Comparison of ENCODE assay signal across 1 cellular context in the genomic region with DNA sequence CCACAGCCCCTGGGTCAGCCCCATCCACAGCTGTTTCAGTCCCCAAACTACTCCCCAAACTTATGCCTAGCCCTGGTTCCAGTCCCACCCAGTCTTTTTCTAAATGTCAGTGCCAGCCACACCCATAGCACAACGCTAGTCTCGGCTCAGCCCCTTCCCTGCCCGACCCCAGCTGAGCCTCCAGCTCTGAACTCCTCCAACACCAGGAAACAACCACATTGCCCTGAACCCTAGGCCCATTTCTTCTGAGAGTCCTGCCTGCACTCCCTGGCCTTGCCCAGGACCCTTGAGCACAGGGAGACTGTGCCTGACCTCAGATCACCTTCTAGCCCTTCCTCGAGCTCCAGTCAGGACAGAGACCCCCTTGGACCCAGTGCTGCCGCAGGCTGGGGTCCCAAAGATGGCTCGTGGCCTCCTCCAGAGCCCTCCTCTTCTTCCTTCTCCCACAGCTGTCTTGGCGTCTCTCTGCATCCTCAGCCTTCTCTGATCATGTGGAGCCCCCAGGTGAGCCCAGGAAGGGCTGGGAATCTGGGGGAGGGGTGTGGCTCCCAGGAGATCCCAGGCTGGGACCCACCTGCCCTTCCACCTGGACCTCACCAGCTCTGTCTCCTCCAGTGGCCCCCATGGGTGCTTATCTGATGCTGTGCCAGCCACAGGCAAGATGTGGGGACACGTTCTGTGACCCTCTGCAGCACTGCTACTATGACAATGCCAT.
TF ChIP-seq lines count a peak whose summit lies in the region.

No MANE protein-coding gene starts in this region.

TF ChIP-seq in K562, 482 proteins besides CTCF, POLR2A, EP300 and RAD21 (continues in another document):
- TF ChIP-seq POLR3A (IDR thresholded peaks at IDR 0.05; ENCODE audit: borderline replicate concordance, extremely low read depth, insufficient read depth, insufficient read length): no peak
- TF ChIP-seq ZBTB9 (CRISPR knock-in tag; IDR thresholded peaks at IDR 0.05): 0 out of 2 replicates have a peak, but pooled peaks have one; percentile 30
- no peak for TF ChIP-seq ZBTB33 (CRISPR knock-in tag; IDR thresholded peaks at IDR 0.05)
- no peak for TF ChIP-seq YY1 (IDR thresholded peaks at IDR 0.05; ENCODE audit: borderline replicate concordance in 1 of 3, control insufficient read depth in 1 of 3, extremely low read depth in 1 of 3, insufficient read depth in 3 of 3, insufficient read length in 1 of 3, insufficient replicate concordance in 2 of 3, low read depth in 1 of 3, low read length in 2 of 3)
- no peak for TF ChIP-seq MCM3 (IDR thresholded peaks at IDR 0.05)
- peak; percentile 51 for TF ChIP-seq KDM5B (IDR thresholded peaks at IDR 0.05; ENCODE audit: insufficient replicate concordance, low read depth, low read length)
- TF ChIP-seq OTX1 (CRISPR knock-in tag; IDR thresholded peaks at IDR 0.05): peak; percentile 97
- no peak for TF ChIP-seq HSF4 (CRISPR knock-in tag; IDR thresholded peaks at IDR 0.05; ENCODE audit: borderline replicate concordance)
- no peak for TF ChIP-seq EHMT2 (IDR thresholded peaks at IDR 0.05)
- no peak for TF ChIP-seq ATF1 (CRISPR knock-in tag; IDR thresholded peaks at IDR 0.05)
- TF ChIP-seq ATF1 (tag; IDR thresholded peaks at IDR 0.05): no peak
- no peak for TF ChIP-seq HDAC3 (IDR thresholded peaks at IDR 0.05; ENCODE audit: borderline replicate concordance, partially characterized antibody)
- TF ChIP-seq ZNF239 (CRISPR knock-in tag; IDR thresholded peaks at IDR 0.05): no peak
- TF ChIP-seq ZNF57 (CRISPR knock-in tag; IDR thresholded peaks at IDR 0.05): no peak
- TF ChIP-seq XRCC4 (IDR thresholded peaks at IDR 0.05; ENCODE audit: extremely low read depth, insufficient read depth, insufficient read length): no peak
- no peak for TF ChIP-seq ZNF431 (CRISPR knock-in tag; IDR thresholded peaks at IDR 0.05)
- TF ChIP-seq ZNF583 (CRISPR knock-in tag; IDR thresholded peaks at IDR 0.05): 0 out of 2 replicates have a peak, but pooled peaks have one; percentile 35
- TF ChIP-seq SMAD3 (CRISPR knock-in tag; conservative IDR thresholded peaks at IDR 0.05): no peak
- no peak for TF ChIP-seq USF1 (CRISPR knock-in tag; IDR thresholded peaks at IDR 0.05)
- no peak for TF ChIP-seq CHCHD3 (CRISPR knock-in tag; IDR thresholded peaks at IDR 0.05)
- no peak for TF ChIP-seq KHSRP (IDR thresholded peaks at IDR 0.05)
- no peak for TF ChIP-seq DDX20 (tag; IDR thresholded peaks at IDR 0.05; ENCODE audit: low read depth)
- TF ChIP-seq ZNF277 (CRISPR knock-in tag; IDR thresholded peaks at IDR 0.05; ENCODE audit: borderline replicate concordance): no peak
- peak; percentile 93 for TF ChIP-seq ELF4 (CRISPR knock-in tag; IDR thresholded peaks at IDR 0.05)
- TF ChIP-seq ETV6 (IDR thresholded peaks at IDR 0.05; ENCODE audit: borderline replicate concordance in 1 of 2, low read depth in 2 of 2, low read length in 1 of 2): no peak
- no peak for TF ChIP-seq ETV6 (CRISPR knock-in tag; IDR thresholded peaks at IDR 0.05; ENCODE audit: borderline replicate concordance)
- no peak for TF ChIP-seq PTRF (tag; IDR thresholded peaks at IDR 0.05)
- TF ChIP-seq ZFX (CRISPR knock-in tag; IDR thresholded peaks at IDR 0.05): peak; percentile 45
- TF ChIP-seq CXXC5 (CRISPR knock-in tag; IDR thresholded peaks at IDR 0.05): no peak
- TF ChIP-seq PTTG1 (tag; IDR thresholded peaks at IDR 0.05; ENCODE audit: low read depth): no peak
- TF ChIP-seq ZKSCAN1 (IDR thresholded peaks at IDR 0.05; ENCODE audit: low read depth, low read length): no peak
- no peak for TF ChIP-seq POLR2H (tag; IDR thresholded peaks at IDR 0.05; ENCODE audit: low read depth)
- TF ChIP-seq, protein P1, sequence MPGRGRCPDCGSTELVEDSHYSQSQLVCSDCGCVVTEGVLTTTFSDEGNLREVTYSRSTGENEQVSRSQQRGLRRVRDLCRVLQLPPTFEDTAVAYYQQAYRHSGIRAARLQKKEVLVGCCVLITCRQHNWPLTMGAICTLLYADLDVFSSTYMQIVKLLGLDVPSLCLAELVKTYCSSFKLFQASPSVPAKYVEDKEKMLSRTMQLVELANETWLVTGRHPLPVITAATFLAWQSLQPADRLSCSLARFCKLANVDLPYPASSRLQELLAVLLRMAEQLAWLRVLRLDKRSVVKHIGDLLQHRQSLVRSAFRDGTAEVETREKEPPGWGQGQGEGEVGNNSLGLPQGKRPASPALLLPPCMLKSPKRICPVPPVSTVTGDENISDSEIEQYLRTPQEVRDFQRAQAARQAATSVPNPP (IDR thresholded peaks at IDR 0.05; ENCODE audit: borderline replicate concordance, insufficient read depth, insufficient read length): no peak
- TF ChIP-seq, protein P2, sequence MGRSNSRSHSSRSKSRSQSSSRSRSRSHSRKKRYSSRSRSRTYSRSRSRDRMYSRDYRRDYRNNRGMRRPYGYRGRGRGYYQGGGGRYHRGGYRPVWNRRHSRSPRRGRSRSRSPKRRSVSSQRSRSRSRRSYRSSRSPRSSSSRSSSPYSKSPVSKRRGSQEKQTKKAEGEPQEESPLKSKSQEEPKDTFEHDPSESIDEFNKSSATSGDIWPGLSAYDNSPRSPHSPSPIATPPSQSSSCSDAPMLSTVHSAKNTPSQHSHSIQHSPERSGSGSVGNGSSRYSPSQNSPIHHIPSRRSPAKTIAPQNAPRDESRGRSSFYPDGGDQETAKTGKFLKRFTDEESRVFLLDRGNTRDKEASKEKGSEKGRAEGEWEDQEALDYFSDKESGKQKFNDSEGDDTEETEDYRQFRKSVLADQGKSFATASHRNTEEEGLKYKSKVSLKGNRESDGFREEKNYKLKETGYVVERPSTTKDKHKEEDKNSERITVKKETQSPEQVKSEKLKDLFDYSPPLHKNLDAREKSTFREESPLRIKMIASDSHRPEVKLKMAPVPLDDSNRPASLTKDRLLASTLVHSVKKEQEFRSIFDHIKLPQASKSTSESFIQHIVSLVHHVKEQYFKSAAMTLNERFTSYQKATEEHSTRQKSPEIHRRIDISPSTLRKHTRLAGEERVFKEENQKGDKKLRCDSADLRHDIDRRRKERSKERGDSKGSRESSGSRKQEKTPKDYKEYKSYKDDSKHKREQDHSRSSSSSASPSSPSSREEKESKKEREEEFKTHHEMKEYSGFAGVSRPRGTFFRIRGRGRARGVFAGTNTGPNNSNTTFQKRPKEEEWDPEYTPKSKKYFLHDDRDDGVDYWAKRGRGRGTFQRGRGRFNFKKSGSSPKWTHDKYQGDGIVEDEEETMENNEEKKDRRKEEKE (IDR thresholded peaks at IDR 0.05; ENCODE audit: borderline replicate concordance in 1 of 2, control insufficient read depth in 1 of 2, low read depth in 2 of 2, low read length in 1 of 2): no peak
- peak; percentile 36; the same call in 1 of the 2 replicates for TF ChIP-seq REST (CRISPR knock-in tag; IDR thresholded peaks at IDR 0.05; ENCODE audit: low read depth)
- TF ChIP-seq, protein P3, sequence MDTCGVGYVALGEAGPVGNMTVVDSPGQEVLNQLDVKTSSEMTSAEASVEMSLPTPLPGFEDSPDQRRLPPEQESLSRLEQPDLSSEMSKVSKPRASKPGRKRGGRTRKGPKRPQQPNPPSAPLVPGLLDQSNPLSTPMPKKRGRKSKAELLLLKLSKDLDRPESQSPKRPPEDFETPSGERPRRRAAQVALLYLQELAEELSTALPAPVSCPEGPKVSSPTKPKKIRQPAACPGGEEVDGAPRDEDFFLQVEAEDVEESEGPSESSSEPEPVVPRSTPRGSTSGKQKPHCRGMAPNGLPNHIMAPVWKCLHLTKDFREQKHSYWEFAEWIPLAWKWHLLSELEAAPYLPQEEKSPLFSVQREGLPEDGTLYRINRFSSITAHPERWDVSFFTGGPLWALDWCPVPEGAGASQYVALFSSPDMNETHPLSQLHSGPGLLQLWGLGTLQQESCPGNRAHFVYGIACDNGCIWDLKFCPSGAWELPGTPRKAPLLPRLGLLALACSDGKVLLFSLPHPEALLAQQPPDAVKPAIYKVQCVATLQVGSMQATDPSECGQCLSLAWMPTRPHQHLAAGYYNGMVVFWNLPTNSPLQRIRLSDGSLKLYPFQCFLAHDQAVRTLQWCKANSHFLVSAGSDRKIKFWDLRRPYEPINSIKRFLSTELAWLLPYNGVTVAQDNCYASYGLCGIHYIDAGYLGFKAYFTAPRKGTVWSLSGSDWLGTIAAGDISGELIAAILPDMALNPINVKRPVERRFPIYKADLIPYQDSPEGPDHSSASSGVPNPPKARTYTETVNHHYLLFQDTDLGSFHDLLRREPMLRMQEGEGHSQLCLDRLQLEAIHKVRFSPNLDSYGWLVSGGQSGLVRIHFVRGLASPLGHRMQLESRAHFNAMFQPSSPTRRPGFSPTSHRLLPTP (IDR thresholded peaks at IDR 0.05; ENCODE audit: borderline replicate concordance, extremely low read depth, insufficient read length): no peak
- TF ChIP-seq, protein P4, sequence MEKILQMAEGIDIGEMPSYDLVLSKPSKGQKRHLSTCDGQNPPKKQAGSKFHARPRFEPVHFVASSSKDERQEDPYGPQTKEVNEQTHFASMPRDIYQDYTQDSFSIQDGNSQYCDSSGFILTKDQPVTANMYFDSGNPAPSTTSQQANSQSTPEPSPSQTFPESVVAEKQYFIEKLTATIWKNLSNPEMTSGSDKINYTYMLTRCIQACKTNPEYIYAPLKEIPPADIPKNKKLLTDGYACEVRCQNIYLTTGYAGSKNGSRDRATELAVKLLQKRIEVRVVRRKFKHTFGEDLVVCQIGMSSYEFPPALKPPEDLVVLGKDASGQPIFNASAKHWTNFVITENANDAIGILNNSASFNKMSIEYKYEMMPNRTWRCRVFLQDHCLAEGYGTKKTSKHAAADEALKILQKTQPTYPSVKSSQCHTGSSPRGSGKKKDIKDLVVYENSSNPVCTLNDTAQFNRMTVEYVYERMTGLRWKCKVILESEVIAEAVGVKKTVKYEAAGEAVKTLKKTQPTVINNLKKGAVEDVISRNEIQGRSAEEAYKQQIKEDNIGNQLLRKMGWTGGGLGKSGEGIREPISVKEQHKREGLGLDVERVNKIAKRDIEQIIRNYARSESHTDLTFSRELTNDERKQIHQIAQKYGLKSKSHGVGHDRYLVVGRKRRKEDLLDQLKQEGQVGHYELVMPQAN (IDR thresholded peaks at IDR 0.05; ENCODE audit: borderline replicate concordance): no peak
